ENCODE assay signal across 19 cellular contexts in genomic region chr14:24256960-24257359, GRCh38.
"Had no signal": no experiment of that assay in that cellular context is flagged by ENCODE, and none has a peak within 500 bp of the region (broad histone marks: within the 10 kb centered on the region; RNA-seq: fewer than 3 reads in every experiment).

No MANE protein-coding gene starts in this region.

- H3K4me3 ChIP-seq: adrenal gland, heart right ventricle, lung, prostate gland, stomach, suprapubic skin, tibial nerve, uterus had no signal

- H3K27ac ChIP-seq: heart right ventricle, prostate gland, stomach, suprapubic skin, uterus had no signal

- H3K36me3 ChIP-seq: adrenal gland, prostate gland, uterus had no signal

- DNase-seq: activated T-cell treated with anti-CD3 and anti-CD28 coated beads, Interleukin-2, amount 50 U/mL, for 1 hour; adrenal gland; cerebellar nuclear complex; cortex of kidney; endodermal cell; heart right ventricle; naive thymus-derived CD8-positive, alpha-beta T cell; stimulated activated CD4-positive, alpha-beta T cell treated with anti-CD3 and anti-CD28 coated beads, Interleukin-1b, Interleukin-23, amount 100 ng/mL, for 48 hours; stomach; T-helper 9 cell; uterus had no signal

- H3K4me1 ChIP-seq: adrenal gland, heart right ventricle, prostate gland, uterus had no signal

- ATAC-seq: activated naive CD4-positive, alpha-beta T cell treated with anti-CD3 and anti-CD28 coated beads, Interleukin-2, amount 50 U/mL, for 72 hours; activated T-helper 17 cell treated with anti-CD3 and anti-CD28 coated beads, Interleukin-2, amount 50 U/mL, for 72 hours; heart right ventricle; left lobe of liver; naive thymus-derived CD8-positive, alpha-beta T cell; WTC11 had no signal

- H3K9me3 ChIP-seq: adrenal gland, heart right ventricle, prostate gland, stomach, suprapubic skin, tibial nerve, uterus had no signal

- H3K27me3 ChIP-seq: adrenal gland, heart right ventricle, stomach, suprapubic skin, tibial nerve, uterus had no signal
